13 cellular contexts compared by ENCODE assay signal in the genomic region with DNA sequence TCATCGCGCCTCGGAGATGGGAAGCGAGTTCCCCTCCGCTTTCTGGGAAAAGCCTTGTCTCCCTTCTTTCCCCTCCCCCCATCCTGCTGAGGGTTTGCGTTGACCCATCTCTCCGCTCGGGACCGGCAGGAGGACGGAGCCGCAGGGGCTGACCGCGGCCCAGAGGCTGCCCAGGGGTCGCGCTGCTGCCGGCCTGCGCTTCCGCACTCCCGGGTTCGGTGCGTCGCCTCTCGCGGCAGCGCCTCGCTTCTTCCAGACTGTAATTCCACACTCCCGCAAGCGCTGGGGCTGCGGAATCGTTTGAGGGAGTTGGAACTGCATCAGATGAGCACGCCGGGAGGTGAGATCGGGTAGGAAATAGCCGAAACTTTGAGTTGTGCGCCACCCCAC.
DNase-seq lines count a peak whose midpoint lies in the region; ATAC-seq and TF ChIP-seq lines count a peak whose summit lies in the region.
"Had no signal": no experiment of that assay in that cellular context is flagged by ENCODE, and none has a peak within 500 bp of the region (broad histone marks: within the 10 kb centered on the region; RNA-seq: fewer than 3 reads in every experiment).

No MANE protein-coding gene starts in this region.

- peaks cover 24% of the 10 kb centered on the region for H3K4me1 Mint-ChIP-seq in activated CD4-positive, alpha-beta T cell treated with anti-CD3 and anti-CD28 coated beads, Interleukin-2, amount 10 ng/mL, durations not matched to agents 24 days and 14 days
- peaks cover 33% of the 10 kb centered on the region for H3K4me1 Mint-ChIP-seq in activated CD4-positive, alpha-beta T cell treated with anti-CD3 and anti-CD28 coated beads, Interleukin-2, amount 10 ng/mL, durations not matched to agents 7 days and 5 days
- H3K4me1 Mint-ChIP-seq in stimulated activated naive B cell treated with anti-CD40 and anti-IgM and Interleukin-4, amounts not matched to agents 10 μg/mL and 1 μg/mL and 100 μg/mL, for 72 hours: peaks cover 26 to 79% of the 10 kb centered on the region in 2 donors

- H3K36me3 Mint-ChIP-seq in activated CD4-positive, alpha-beta T cell treated with anti-CD3 and anti-CD28 coated beads, Interleukin-2, amount 10 ng/mL, durations not matched to agents 24 days and 14 days (ENCODE audit: low read depth): no peaks in the 10 kb centered on the region
- no peaks in the 10 kb centered on the region for H3K36me3 Mint-ChIP-seq in activated CD4-positive, alpha-beta T cell treated with anti-CD3 and anti-CD28 coated beads, Interleukin-2, amount 10 ng/mL, durations not matched to agents 7 days and 5 days (ENCODE audit: low read depth)
- peaks cover 0 to 3% of the 10 kb centered on the region in 2 donors for H3K36me3 Mint-ChIP-seq in stimulated activated naive B cell treated with anti-CD40 and anti-IgM and Interleukin-4, amounts not matched to agents 10 μg/mL and 1 μg/mL and 100 μg/mL, for 72 hours

- CTCF ChIA-PET in activated CD4-positive, alpha-beta T cell treated with anti-CD3 and anti-CD28 coated beads, Interleukin-2, amount 10 ng/mL, durations not matched to agents 7 days and 5 days (lab: Charles Lee): no interaction called here

- no peaks in the 10 kb centered on the region for H3K36me3 ChIP-seq in WERI-Rb-1
- no peaks in the 10 kb centered on the region for H3K36me3 ChIP-seq in iPS-20b (ENCODE audit: insufficient read depth, low read depth, low read length)
- H3K36me3 ChIP-seq: right lobe of liver had no signal

- H3K9me3 ChIP-seq in WERI-Rb-1 (ENCODE audit: severe bottlenecking) (peaks cover 11% of the 10 kb centered on the region), iPS-20b (ENCODE audit: insufficient read depth, low read depth, low read length) (no peaks in the 10 kb centered on the region)
- H3K9me3 ChIP-seq: right lobe of liver had no signal

- no peak for TF ChIP-seq CTCF in WERI-Rb-1 (IDR thresholded peaks at IDR 0.05; ENCODE audit: low read depth, low read length)

- POLR2A ChIA-PET in activated CD4-positive, alpha-beta T cell treated with anti-CD3 and anti-CD28 coated beads, Interleukin-2, amount 10 ng/mL, durations not matched to agents 7 days and 5 days (lab: Charles Lee): no interaction called here

- no peak overlapping the region for H3K27ac Mint-ChIP-seq in activated CD4-positive, alpha-beta T cell treated with anti-CD3 and anti-CD28 coated beads, Interleukin-2, amount 10 ng/mL, durations not matched to agents 24 days and 14 days
- H3K27ac Mint-ChIP-seq in activated CD4-positive, alpha-beta T cell treated with anti-CD3 and anti-CD28 coated beads, Interleukin-2, amount 10 ng/mL, durations not matched to agents 7 days and 5 days: no peak overlapping the region
- peak overlapping the region; percentile 81 for H3K27ac Mint-ChIP-seq in stimulated activated naive B cell treated with anti-CD40 and anti-IgM and Interleukin-4, amounts not matched to agents 10 μg/mL and 1 μg/mL and 100 μg/mL, for 72 hours

- H3K4me3 ChIP-seq in WERI-Rb-1 (ENCODE audit: low read depth, low read length) (peak overlapping the region; percentile 59), iPS-20b (ENCODE audit: low read length) (peak overlapping the region; percentile 52; the same call in 1 of the 2 replicates)
- H3K4me3 ChIP-seq: right lobe of liver had no signal

- no peak for DNase-seq in activated CD4-positive, alpha-beta T cell treated with anti-CD3 and anti-CD28 coated beads, Interleukin-2, amount 10 ng/mL, durations not matched to agents 24 days and 14 days
- no peak for DNase-seq in activated CD4-positive, alpha-beta T cell treated with anti-CD3 and anti-CD28 coated beads, Interleukin-2, amount 10 ng/mL, durations not matched to agents 7 days and 5 days
- DNase-seq in WERI-Rb-1: no peak
- DNase-seq in stimulated activated naive B cell treated with anti-CD40 and anti-IgM and Interleukin-4, amounts not matched to agents 10 μg/mL and 1 μg/mL and 100 μg/mL, for 72 hours: no peak
- DNase-seq in medulla oblongata (ENCODE audit: extremely low spot score): no peak
- DNase-seq in 8988T: no peak
- no peak for DNase-seq in AG08396 (ENCODE audit: low spot score)
- DNase-seq: activated gamma-delta T cell treated with Interleukin-2 at 50 U/mL for 16 hours; NK-92 treated with Interleukin-12 subunit alpha and Interleukin-12 subunit beta, amount 100 ng/mL, for 24 hours; T1000 had no signal

- H3K27me3 ChIP-seq in WERI-Rb-1 (ENCODE audit: insufficient read depth, low read depth, severe bottlenecking) (peaks cover 88% of the 10 kb centered on the region), iPS-20b (ENCODE audit: insufficient read depth, low read length) (peaks cover 97% of the 10 kb centered on the region)

- no peak for ATAC-seq in stimulated activated naive B cell treated with anti-CD40 and anti-IgM and Interleukin-4, amounts not matched to agents 10 μg/mL and 1 μg/mL and 100 μg/mL, for 72 hours (replicated peaks)

- peak overlapping the region; percentile 47 for H3K4me3 Mint-ChIP-seq in activated CD4-positive, alpha-beta T cell treated with anti-CD3 and anti-CD28 coated beads, Interleukin-2, amount 10 ng/mL, durations not matched to agents 24 days and 14 days
- H3K4me3 Mint-ChIP-seq in activated CD4-positive, alpha-beta T cell treated with anti-CD3 and anti-CD28 coated beads, Interleukin-2, amount 10 ng/mL, durations not matched to agents 7 days and 5 days: no peak overlapping the region
- H3K4me3 Mint-ChIP-seq in stimulated activated naive B cell treated with anti-CD40 and anti-IgM and Interleukin-4, amounts not matched to agents 10 μg/mL and 1 μg/mL and 100 μg/mL, for 72 hours: peak overlapping the region in 1 of 2 donors; percentile 83

- intact Hi-C loops in activated CD4-positive, alpha-beta T cell treated with anti-CD3 and anti-CD28 coated beads, Interleukin-2, amount 10 ng/mL, durations not matched to agents 24 days and 14 days (cut with micrococcal nuclease): loop anchor here (2.0 to 10.0 kb wide), 2 partner anchors 13 to 275 kb away; no protein-coding TSS in a partner anchor

- H3K9ac ChIP-seq in iPS-20b (ENCODE audit: low read depth, low read length): no peak overlapping the region; the same call in 1 of the 2 replicates
- H3K9ac ChIP-seq: KMS-11 had no signal

- H3K27me3 Mint-ChIP-seq in activated CD4-positive, alpha-beta T cell treated with anti-CD3 and anti-CD28 coated beads, Interleukin-2, amount 10 ng/mL, durations not matched to agents 24 days and 14 days: peaks cover 24% of the 10 kb centered on the region
- peaks cover 36% of the 10 kb centered on the region for H3K27me3 Mint-ChIP-seq in activated CD4-positive, alpha-beta T cell treated with anti-CD3 and anti-CD28 coated beads, Interleukin-2, amount 10 ng/mL, durations not matched to agents 7 days and 5 days
- peaks cover 27 to 54% of the 10 kb centered on the region in 2 donors for H3K27me3 Mint-ChIP-seq in stimulated activated naive B cell treated with anti-CD40 and anti-IgM and Interleukin-4, amounts not matched to agents 10 μg/mL and 1 μg/mL and 100 μg/mL, for 72 hours

- H3K4me1 ChIP-seq in iPS-20b (ENCODE audit: insufficient read depth, low read length): peaks cover 12% of the 10 kb centered on the region; the same call in 1 of the 2 replicates

- no peaks in the 10 kb centered on the region for H3K9me3 Mint-ChIP-seq in activated CD4-positive, alpha-beta T cell treated with anti-CD3 and anti-CD28 coated beads, Interleukin-2, amount 10 ng/mL, durations not matched to agents 24 days and 14 days
- H3K9me3 Mint-ChIP-seq in activated CD4-positive, alpha-beta T cell treated with anti-CD3 and anti-CD28 coated beads, Interleukin-2, amount 10 ng/mL, durations not matched to agents 7 days and 5 days: no peaks in the 10 kb centered on the region
- H3K9me3 Mint-ChIP-seq in stimulated activated naive B cell treated with anti-CD40 and anti-IgM and Interleukin-4, amounts not matched to agents 10 μg/mL and 1 μg/mL and 100 μg/mL, for 72 hours: no peaks in the 10 kb centered on the region

- H3K27ac ChIP-seq in WERI-Rb-1 (peak overlapping the region; percentile 96), iPS-20b (ENCODE audit: low read length) (no peak overlapping the region)
- H3K27ac ChIP-seq: KMS-11, right lobe of liver had no signal
